In genomic region chr3:32571192-32571485, GRCh38 we compare ENCODE assay signal across 8 cellular contexts. TPM values are rescaled to one million over a fixed set of nuclear protein-coding genes. Genes with fewer than 3 reads are reported as not detected.
A peak's percentile ranks its signal among the peaks of the same experiment; 100 is the strongest.
DNase-seq lines count a peak whose midpoint lies in the region; TF ChIP-seq lines count a peak whose summit lies in the region.

No MANE protein-coding gene starts in this region.

- H3K4me2 ChIP-seq in SU-DHL-6 (ENCODE audit: low read depth, low read length, poor library complexity, severe bottlenecking): peak overlapping the region; percentile 89

- H3K9ac ChIP-seq in SU-DHL-6 (ENCODE audit: low read length) (peak overlapping the region; percentile 91), rectal smooth muscle tissue (ENCODE audit: low read length) (peak overlapping the region; percentile 66)

- H4K20me1 ChIP-seq in SU-DHL-6 (ENCODE audit: low read depth, low read length): 0 out of 2 replicates have a peak, but pooled peaks cover 3% of the 10 kb centered on the region

- peaks cover 25% of the 10 kb centered on the region for H3K4me1 ChIP-seq in CD8-positive, alpha-beta memory T cell (ENCODE audit: insufficient read depth, low read length)
- H3K4me1 ChIP-seq in rectal smooth muscle tissue (ENCODE audit: control insufficient read depth, insufficient read depth, low read length): peaks cover 5% of the 10 kb centered on the region

- TF ChIP-seq CTCF in HFF-Myc (IDR thresholded peaks at IDR 0.05; ENCODE audit: low read depth, low read length, missing control alignments) (no peak), SU-DHL-6 (IDR thresholded peaks at IDR 0.05; ENCODE audit: insufficient read depth, low read length, poor library complexity, severe bottlenecking) (no peak), foreskin fibroblast (IDR thresholded peaks at IDR 0.05; ENCODE audit: low read depth, low read length) (no peak)

- no peak for DNase-seq in CD8-positive, alpha-beta memory T cell
- DNase-seq in HFF-Myc (ENCODE audit: extremely low read depth, low read depth) (no peak), foreskin fibroblast (no peak), NCI-H345 treated with DMSO at 0.1 percent for 48 hours (lab: John Stamatoyannopoulos, UW; ENCODE audit: unreplicated experiment) (no peak), HCEC 1CT (no peak), ureter (ENCODE audit: low spot score) (no peak)

- H3K4me1 Mint-ChIP-seq in CD8-positive, alpha-beta memory T cell: peaks cover 26 to 43% (median 36%) of the 10 kb centered on the region in 3 donors

- no peaks in the 10 kb centered on the region for H3K27me3 Mint-ChIP-seq in CD8-positive, alpha-beta memory T cell

- H3K27me3 ChIP-seq in CD8-positive, alpha-beta memory T cell (ENCODE audit: insufficient read depth, low read length, poor library complexity, severe bottlenecking): no peaks in the 10 kb centered on the region
- H3K27me3 ChIP-seq in SU-DHL-6 (ENCODE audit: low read length): no peaks in the 10 kb centered on the region
- H3K27me3 ChIP-seq in rectal smooth muscle tissue (ENCODE audit: control insufficient read depth, insufficient read depth, low read length): no peaks in the 10 kb centered on the region

- H2AFZ ChIP-seq in SU-DHL-6 (ENCODE audit: low read depth, low read length, severe bottlenecking): peak overlapping the region; percentile 95

- H3F3A ChIP-seq in SU-DHL-6 (ENCODE audit: insufficient read depth): 0 out of 2 replicates have a peak, but pooled peaks cover 4% of the 10 kb centered on the region

- H3K4me3 ChIP-seq in CD8-positive, alpha-beta memory T cell (ENCODE audit: low read length): peak overlapping the region; percentile 78
- H3K4me3 ChIP-seq in HFF-Myc (replicated peaks; ENCODE audit: low read depth, low read length): peak overlapping the region; percentile 84
- H3K4me3 ChIP-seq in SU-DHL-6 (ENCODE audit: insufficient read depth, low read length, poor library complexity, severe bottlenecking): peak overlapping the region; percentile 73
- peak overlapping the region; percentile 84 to 88 for H3K4me3 ChIP-seq in foreskin fibroblast (ENCODE audit: low read depth in 1 of 2, low read length in 2 of 2)
- H3K4me3 ChIP-seq in rectal smooth muscle tissue (ENCODE audit: low read length): peak overlapping the region; percentile 98

- CTCF ChIA-PET in CD8-positive, alpha-beta memory T cell (lab: Charles Lee): no interaction called here

- peaks cover 38% of the 10 kb centered on the region for H3K79me2 ChIP-seq in SU-DHL-6 (ENCODE audit: insufficient read depth, low read length)

- peak overlapping the region; percentile 90 for H3K27ac ChIP-seq in CD8-positive, alpha-beta memory T cell (ENCODE audit: low read depth, low read length)
- peak overlapping the region; percentile 16; the same call in 1 of the 2 replicates for H3K27ac ChIP-seq in SU-DHL-6 (ENCODE audit: low read depth, low read length)
- peak overlapping the region; percentile 96 for H3K27ac ChIP-seq in rectal smooth muscle tissue (ENCODE audit: low read depth, low read length)

- H3K4me3 Mint-ChIP-seq in CD8-positive, alpha-beta memory T cell: peak overlapping the region; percentile 85 to 97 (median 92)

- no peaks in the 10 kb centered on the region for H3K36me3 ChIP-seq in CD8-positive, alpha-beta memory T cell (ENCODE audit: insufficient read depth, low read length)
- 0 out of 2 replicates have a peak, but pooled peaks cover 2% of the 10 kb centered on the region for H3K36me3 ChIP-seq in SU-DHL-6 (ENCODE audit: low read length)
- no peaks in the 10 kb centered on the region for H3K36me3 ChIP-seq in rectal smooth muscle tissue (ENCODE audit: control insufficient read depth, insufficient read depth, low read length)

- peak overlapping the region; percentile 79 to 94 (median 91) for H3K27ac Mint-ChIP-seq in CD8-positive, alpha-beta memory T cell

- no peaks in the 10 kb centered on the region for H3K9me3 ChIP-seq in CD8-positive, alpha-beta memory T cell (ENCODE audit: low read length)
- no peaks in the 10 kb centered on the region for H3K9me3 ChIP-seq in SU-DHL-6 (ENCODE audit: insufficient read depth, low read length)

- H3K36me3 Mint-ChIP-seq in CD8-positive, alpha-beta memory T cell: peaks cover 0 to 9% (median 0%) of the 10 kb centered on the region in 3 donors

- H3K9me3 Mint-ChIP-seq in CD8-positive, alpha-beta memory T cell: no peaks in the 10 kb centered on the region

- POLR2A ChIA-PET in CD8-positive, alpha-beta memory T cell (lab: Charles Lee): no interaction called here

- H3K9me2 ChIP-seq in SU-DHL-6 (replicated peaks; ENCODE audit: insufficient read depth, low read length): no peaks in the 10 kb centered on the region

RNA-seq across cellular contexts. Expression of gene DYNC1LI1, which starts 0.5 kb away (rescaled TPM):
- total RNA-seq in CD8-positive, alpha-beta memory T cell: 10 to 100 TPM; 36.9 to 39.6 TPM
- polyA plus RNA-seq in CD8-positive, alpha-beta memory T cell: 23.4 TPM
- 26.2 TPM for total RNA-seq in ureter

Comparison
In these comparisons a context has a peak if more than half of its experiments do, and no peak if none do; other contexts are left out.
1. H3K27ac ChIP-seq: peak in every context shown above with its lines; median percentile 96 in rectal smooth muscle tissue; 90 in CD8-positive, alpha-beta memory T cell; 16 in SU-DHL-6.